Comparison of ENCODE assay signal across 1 cellular context in the genomic region with DNA sequence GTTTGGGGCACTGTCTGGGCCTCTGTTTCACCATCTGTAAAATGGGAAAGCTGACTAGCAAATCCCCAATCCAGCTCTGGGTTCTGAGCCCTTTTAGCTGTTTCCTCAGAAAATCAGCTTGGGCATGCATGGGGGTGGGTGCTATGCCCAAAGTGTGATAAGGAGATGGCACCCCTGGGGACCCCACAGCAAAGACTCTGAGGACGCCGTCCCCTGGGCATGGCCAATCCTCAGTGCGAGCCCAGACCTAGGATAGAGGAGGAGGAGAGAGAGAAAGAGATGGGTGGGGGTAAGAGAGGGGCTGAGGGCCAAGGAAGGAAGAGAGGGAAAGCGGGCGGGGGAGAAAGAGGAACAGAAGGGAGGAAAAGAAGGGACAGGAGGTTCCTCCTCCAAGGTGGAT.
TF ChIP-seq lines count a peak whose summit lies in the region.

No MANE protein-coding gene starts in this region.

TF ChIP-seq in GM12878, 131 proteins besides CTCF, POLR2A, EP300 and RAD21:
- TF ChIP-seq MYC (IDR thresholded peaks at IDR 0.05; ENCODE audit: insufficient read depth, insufficient read length, insufficient replicate concordance, low read length, severe bottlenecking) = no peak
- no peak for TF ChIP-seq BACH1 (IDR thresholded peaks at IDR 0.05; ENCODE audit: borderline replicate concordance)
- TF ChIP-seq TCF7 (IDR thresholded peaks at IDR 0.05; ENCODE audit: borderline replicate concordance) = no peak
- TF ChIP-seq ZSCAN29 (IDR thresholded peaks at IDR 0.05) = no peak
TF ChIP-seq in GM12878: peak in this region for 0.
